ENCODE assay signal across 16 cellular contexts in the genomic region with DNA sequence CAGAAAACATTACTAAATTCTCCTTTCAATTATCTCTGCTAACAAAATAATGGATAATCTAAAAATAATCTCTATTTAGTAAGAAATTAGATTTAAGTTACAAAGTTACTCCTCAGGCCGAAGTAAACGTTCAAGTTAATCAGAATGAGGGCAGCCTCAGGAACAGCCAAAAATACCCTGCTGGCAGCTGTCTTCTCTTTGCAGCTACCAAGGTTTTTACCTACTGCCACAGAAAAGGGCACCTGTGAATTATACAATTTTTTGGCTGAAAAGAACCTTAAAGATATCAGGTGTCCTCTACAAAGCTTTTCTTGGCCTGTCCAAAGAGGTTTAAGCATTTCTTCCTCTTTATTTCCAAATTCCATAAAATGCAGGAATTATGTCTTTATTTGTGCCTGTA.
DNase-seq lines count a peak whose midpoint lies in the region; ATAC-seq, FAIRE-seq and TF ChIP-seq lines count a peak whose summit lies in the region.
"Had no signal": no experiment of that assay in that cellular context is flagged by ENCODE, and none has a peak within 500 bp of the region (broad histone marks: within the 10 kb centered on the region; RNA-seq: fewer than 3 reads in every experiment).

No MANE protein-coding gene starts in this region.

- intact Hi-C loops in Caco-2 (cut with micrococcal nuclease; ENCODE audit: unreplicated experiment), result no loop called here

- peak; percentile 63 for DNase-seq in DMS 273 (lab: John Stamatoyannopoulos, UW; ENCODE audit: unreplicated experiment)
- DNase-seq in central memory CD8-positive, alpha-beta T cell (ENCODE audit: low spot score in 2 of 2), result no peak
- DNase-seq in Peyer's patch, result no peak
- DNase-seq in Caco-2, result no peak
- no peak for DNase-seq in T-helper 2 cell
- DNase-seq: ACHN; BE2C; CD4-positive, CD25-positive, alpha-beta regulatory T cell; GF-D8; GOT3; H7; IMR-90 had no signal

- peak overlapping the region; percentile 21 for H3K27ac Mint-ChIP-seq in central memory CD8-positive, alpha-beta T cell (ENCODE audit: low read depth)
- no peak overlapping the region for H3K27ac Mint-ChIP-seq in Caco-2 (ENCODE audit: unreplicated experiment)

- no peaks in the 10 kb centered on the region for H3K27me3 ChIP-seq in Peyer's patch
- no peaks in the 10 kb centered on the region for H3K27me3 ChIP-seq in Caco-2 (replicated peaks; ENCODE audit: control insufficient read depth, insufficient read depth, low read length)
- H3K27me3 ChIP-seq: BE2C had no signal

- H3K36me3 ChIP-seq in Peyer's patch, result no peaks in the 10 kb centered on the region
- H3K36me3 ChIP-seq in Caco-2 (ENCODE audit: control insufficient read depth, insufficient read depth, low read length), result no peaks in the 10 kb centered on the region
- H3K36me3 ChIP-seq: BE2C had no signal

- peaks cover 29% of the 10 kb centered on the region for H3K4me1 Mint-ChIP-seq in central memory CD8-positive, alpha-beta T cell
- no peaks in the 10 kb centered on the region for H3K4me1 Mint-ChIP-seq in Caco-2 (ENCODE audit: low read depth, unreplicated experiment)

- no peak overlapping the region for H3K4me3 Mint-ChIP-seq in central memory CD8-positive, alpha-beta T cell
- H3K4me3 Mint-ChIP-seq in Caco-2 (ENCODE audit: unreplicated experiment), result no peak overlapping the region
- H3K4me3 Mint-ChIP-seq: CD4-positive, CD25-positive, alpha-beta regulatory T cell had no signal

- TF ChIP-seq CTCF in Peyer's patch (IDR thresholded peaks at IDR 0.05) (no peak), Caco-2 (IDR thresholded peaks at IDR 0.05; ENCODE audit: insufficient read depth in 1 of 2, low read depth in 1 of 2, low read length in 1 of 2, severe bottlenecking in 1 of 2, unreplicated experiment in 1 of 2) (no peak)

- H3K4me3 ChIP-seq in Peyer's patch, result no peak overlapping the region
- H3K4me3 ChIP-seq in Caco-2 (ENCODE audit: low read depth, low read length), result no peak overlapping the region
- H3K4me3 ChIP-seq: K562 had no signal

- peaks cover 2% of the 10 kb centered on the region for H3K36me3 Mint-ChIP-seq in central memory CD8-positive, alpha-beta T cell (ENCODE audit: insufficient read depth)
- H3K36me3 Mint-ChIP-seq in Caco-2 (ENCODE audit: insufficient read depth, unreplicated experiment), result no peaks in the 10 kb centered on the region
- H3K36me3 Mint-ChIP-seq: CD4-positive, CD25-positive, alpha-beta regulatory T cell had no signal

- H3K27ac ChIP-seq in Peyer's patch, result no peak overlapping the region

- POLR2A ChIA-PET in Caco-2 (lab: Charles Lee), result no interaction called here

- no peaks in the 10 kb centered on the region for H3K27me3 Mint-ChIP-seq in central memory CD8-positive, alpha-beta T cell
- H3K27me3 Mint-ChIP-seq in Caco-2 (ENCODE audit: insufficient read depth, unreplicated experiment), result peaks cover 10% of the 10 kb centered on the region
- H3K27me3 Mint-ChIP-seq: CD4-positive, CD25-positive, alpha-beta regulatory T cell had no signal

- BruUV-seq in Caco-2 (replicated peaks; lab: Mats Ljungman, UMichigan), result no TSS peak

- no peak for ATAC-seq in central memory CD8-positive, alpha-beta T cell (replicated peaks; ENCODE audit: extremely low read depth, poor library complexity, severe bottlenecking)
- ATAC-seq: HCT116, K562 had no signal

- FAIRE-seq in G401.6 (lab: Jason Lieb, UNC), result peak; percentile 30
- FAIRE-seq: HTR-8/SVneo, K562 had no signal

- CTCF ChIA-PET in Caco-2 (lab: Charles Lee), result no interaction called here

- H3K9me3 ChIP-seq in Peyer's patch, result no peaks in the 10 kb centered on the region
- no peaks in the 10 kb centered on the region for H3K9me3 ChIP-seq in Caco-2
- H3K9me3 ChIP-seq: BE2C had no signal

- no peaks in the 10 kb centered on the region for H3K9me3 Mint-ChIP-seq in central memory CD8-positive, alpha-beta T cell
- H3K9me3 Mint-ChIP-seq in Caco-2 (ENCODE audit: unreplicated experiment), result no peaks in the 10 kb centered on the region
- H3K9me3 Mint-ChIP-seq: CD4-positive, CD25-positive, alpha-beta regulatory T cell had no signal

- no peaks in the 10 kb centered on the region for H3K4me1 ChIP-seq in Peyer's patch
- H3K4me1 ChIP-seq in Caco-2, result no peaks in the 10 kb centered on the region
- H3K4me1 ChIP-seq: BE2C had no signal

- TF ChIP-seq POLR2A in Peyer's patch (IDR thresholded peaks at IDR 0.05), result no peak
